ENCODE assay signal across 25 cellular contexts in genomic region chr19:10205636-10206035, GRCh38.
"Had no signal": no experiment of that assay in that cellular context is flagged by ENCODE, and none has a peak within 500 bp of the region (broad histone marks: within the 10 kb centered on the region; RNA-seq: fewer than 3 reads in every experiment).

No MANE protein-coding gene starts in this region.

- H3K9me3 ChIP-seq: adrenal gland, ascending aorta, gastrocnemius medialis, neutrophil, tibial artery had no signal

- DNase-seq: activated CD4-positive, alpha-beta T cell treated with anti-CD3 and anti-CD28 coated beads for 4 hours; activated CD4-positive, alpha-beta T cell treated with anti-CD3 and anti-CD28 coated beads, Interleukin-2, amount 50 U/mL, for 4 hours; activated CD4-positive, CD25-positive, alpha-beta regulatory T cell; activated naive CD4-positive, alpha-beta T cell treated with Interleukin-2 at 50 U/mL for 16 hours; activated naive CD8-positive, alpha-beta T cell treated with anti-CD3 and anti-CD28 coated beads for 36 hours; activated T-cell treated with anti-CD3 and anti-CD28 coated beads for 4 hours; activated T-cell treated with anti-CD3 and anti-CD28 coated beads, Interleukin-2, amount 50 U/mL, for 72 hours; effector CD8-positive, alpha-beta T cell; gastrocnemius medialis; glutamatergic neuron; left ventricle myocardium inferior; naive B cell; nephron progenitor cell; small intestine; stimulated activated CD4-positive, alpha-beta T cell treated with anti-CD3 and anti-CD28 coated beads, Interleukin-1b, Interleukin-23, amount 100 ng/mL, for 48 hours; stimulated activated CD4-positive, alpha-beta T cell treated with anti-CD3 and anti-CD28 coated beads, Interleukin-4, amount 100 ng/mL, for 4 hours; stimulated activated CD8-positive, alpha-beta memory T cell treated with anti-CD3 and anti-CD28 coated beads, Interleukin-4, amount 100 ng/mL, for 48 hours; stimulated activated naive CD8-positive, alpha-beta T cell treated with anti-CD3 and anti-CD28 coated beads, Interleukin-15, amount 100 ng/mL, for 72 hours; tibial artery had no signal

- H3K4me1 ChIP-seq: adrenal gland, ascending aorta, gastrocnemius medialis, left ventricle myocardium inferior, suprapubic skin, tibial artery had no signal

- H3K27me3 ChIP-seq: adrenal gland, ascending aorta, gastrocnemius medialis, neutrophil, suprapubic skin, tibial artery had no signal

- ATAC-seq: activated T-cell treated with anti-CD3 and anti-CD28 coated beads, Interleukin-2, amount 50 U/mL, for 72 hours; gastrocnemius medialis; sciatic nerve; stimulated activated memory B cell treated with anti-CD40 and anti-IgM and Interleukin-4, amounts not matched to agents 10 μg/mL and 1 μg/mL and 100 μg/mL, for 72 hours; stimulated activated naive CD8-positive, alpha-beta T cell treated with anti-CD3 and anti-CD28 coated beads, Interleukin-15, amount 100 ng/mL, for 72 hours had no signal

- H3K36me3 ChIP-seq: adrenal gland, ascending aorta, gastrocnemius medialis, left ventricle myocardium inferior, neutrophil, suprapubic skin, tibial artery had no signal

- H3K4me3 ChIP-seq: adrenal gland, ascending aorta, gastrocnemius medialis, left ventricle myocardium inferior, suprapubic skin, tibial artery had no signal

- H3K27ac ChIP-seq: ascending aorta, gastrocnemius medialis, left ventricle myocardium inferior, neutrophil, suprapubic skin, tibial artery had no signal
